In genomic region chr2:196165016-196165415, GRCh38 we compare ENCODE assay signal across 12 cellular contexts. TPM values are rescaled to one million over a fixed set of nuclear protein-coding genes. Genes with fewer than 3 reads are reported as not detected.
DNase-seq lines count a peak whose midpoint lies in the region; ATAC-seq and TF ChIP-seq lines count a peak whose summit lies in the region.
"Had no signal": no experiment of that assay in that cellular context is flagged by ENCODE, and none has a peak within 500 bp of the region (broad histone marks: within the 10 kb centered on the region; RNA-seq: fewer than 3 reads in every experiment).

No MANE protein-coding gene starts in this region.

- H3K9me3 Mint-ChIP-seq in activated naive CD8-positive, alpha-beta T cell treated with anti-CD3 and anti-CD28 coated beads, Interleukin-2, amount 50 U/mL, for 24 hours = no peaks in the 10 kb centered on the region

- H3K4me3 Mint-ChIP-seq in activated naive CD8-positive, alpha-beta T cell treated with anti-CD3 and anti-CD28 coated beads, Interleukin-2, amount 50 U/mL, for 24 hours = peak overlapping the region; percentile 90

- no peak overlapping the region for H2AFZ ChIP-seq in KMS-11 (ENCODE audit: low read depth)
- no peak overlapping the region for H2AFZ ChIP-seq in smooth muscle cell (ENCODE audit: low read depth)

- H3K36me3 Mint-ChIP-seq in activated naive CD8-positive, alpha-beta T cell treated with anti-CD3 and anti-CD28 coated beads, Interleukin-2, amount 50 U/mL, for 24 hours (ENCODE audit: low read depth) = peaks cover 78% of the 10 kb centered on the region

- TF ChIP-seq CTCF in KMS-11 (conservative IDR thresholded peaks at IDR 0.05; ENCODE audit: low read depth, low read length) (no peak), smooth muscle cell (IDR thresholded peaks at IDR 0.05; ENCODE audit: borderline replicate concordance, insufficient read depth, poor library complexity, severe bottlenecking) (no peak)

- peak overlapping the region; percentile 88 for H3K27ac Mint-ChIP-seq in activated naive CD8-positive, alpha-beta T cell treated with anti-CD3 and anti-CD28 coated beads, Interleukin-2, amount 50 U/mL, for 24 hours

- H3F3A ChIP-seq in smooth muscle cell (ENCODE audit: low read depth) = peaks cover 8% of the 10 kb centered on the region

- H3K79me2 ChIP-seq in KMS-11 (ENCODE audit: insufficient read depth, low read depth) (peaks cover 100% of the 10 kb centered on the region), smooth muscle cell (ENCODE audit: low read depth) (peaks cover 100% of the 10 kb centered on the region)

- H3K4me2 ChIP-seq in KMS-11 = peak overlapping the region; percentile 100
- peak overlapping the region; percentile 89 for H3K4me2 ChIP-seq in smooth muscle cell

- H3K27me3 Mint-ChIP-seq in activated naive CD8-positive, alpha-beta T cell treated with anti-CD3 and anti-CD28 coated beads, Interleukin-2, amount 50 U/mL, for 24 hours = no peaks in the 10 kb centered on the region

- H3K4me1 Mint-ChIP-seq in activated naive CD8-positive, alpha-beta T cell treated with anti-CD3 and anti-CD28 coated beads, Interleukin-2, amount 50 U/mL, for 24 hours = peaks cover 66% of the 10 kb centered on the region

- peak; percentile 40 to 49 for ATAC-seq in activated CD4-positive, CD25-positive, alpha-beta regulatory T cell treated with anti-CD3 and anti-CD28 coated beads, Interleukin-2, amount 50 U/mL, for 24 hours
- ATAC-seq in activated naive CD8-positive, alpha-beta T cell treated with anti-CD3 and anti-CD28 coated beads, Interleukin-2, amount 50 U/mL, for 24 hours = peak; percentile 51
- no peak for ATAC-seq in GM19467 (IDR thresholded peaks at IDR 0.05; ENCODE audit: unreplicated experiment)
- no peak for ATAC-seq in HG03571 (IDR thresholded peaks at IDR 0.05; ENCODE audit: unreplicated experiment)

- no peaks in the 10 kb centered on the region for H3K27me3 ChIP-seq in KMS-11 (ENCODE audit: insufficient read depth, low read depth)
- H3K27me3 ChIP-seq in smooth muscle cell (ENCODE audit: low read depth) = no peaks in the 10 kb centered on the region

- H4K20me1 ChIP-seq in KMS-11 (ENCODE audit: insufficient read depth) = peaks cover 37% of the 10 kb centered on the region
- H4K20me1 ChIP-seq in smooth muscle cell (ENCODE audit: low read depth) = peaks cover 80% of the 10 kb centered on the region

- H3K4me3 ChIP-seq in KMS-11 (IDR thresholded peaks at IDR 0.05; ENCODE audit: insufficient read depth, low read depth, low read length) (no peak overlapping the region), smooth muscle cell (no peak overlapping the region)
- H3K4me3 ChIP-seq: HAP-1 had no signal

- H3K4me1 ChIP-seq in KMS-11 (ENCODE audit: low read depth, poor library complexity, severe bottlenecking) = peaks cover 85% of the 10 kb centered on the region
- peaks cover 43% of the 10 kb centered on the region for H3K4me1 ChIP-seq in smooth muscle cell (ENCODE audit: low read depth)

- H3K36me3 ChIP-seq in KMS-11 (ENCODE audit: insufficient read depth) (peaks cover 13% of the 10 kb centered on the region), smooth muscle cell (ENCODE audit: low read depth) (peaks cover 7% of the 10 kb centered on the region)
- H3K36me3 ChIP-seq: HAP-1 had no signal

- DNase-seq in activated CD4-positive, CD25-positive, alpha-beta regulatory T cell treated with anti-CD3 and anti-CD28 coated beads, Interleukin-2, amount 50 U/mL, for 72 hours = no peak
- no peak for DNase-seq in activated naive CD8-positive, alpha-beta T cell treated with anti-CD3 and anti-CD28 coated beads, Interleukin-2, amount 50 U/mL, for 24 hours
- DNase-seq in smooth muscle cell (lab: John Stamatoyannopoulos, UW; ENCODE audit: unreplicated experiment) (no peak), COLO668 (lab: John Stamatoyannopoulos, UW; ENCODE audit: unreplicated experiment) (no peak)
- DNase-seq: activated CD4-positive, alpha-beta T cell treated with anti-CD3 and anti-CD28 coated beads for 4 hours; NCI-H1105 treated with DMSO at 0.1 percent for 48 hours; NCI-H510A treated with DMSO at 0.1 percent for 48 hours had no signal

- H3K9me3 ChIP-seq in smooth muscle cell (replicated peaks; ENCODE audit: low read depth) = no peaks in the 10 kb centered on the region
- H3K9me3 ChIP-seq: HAP-1 had no signal

- peak overlapping the region; percentile 84; the same call in 1 of the 2 replicates for H3K27ac ChIP-seq in KMS-11
- H3K27ac ChIP-seq in smooth muscle cell (ENCODE audit: low read depth) = peak overlapping the region; percentile 85

- 81% methylated on average over 4 of the region's 4 CpGs for WGBS in smooth muscle cell (ENCODE audit: low lambda C conversion rate)

- H3K9ac ChIP-seq in KMS-11 = no peak overlapping the region
- no peak overlapping the region for H3K9ac ChIP-seq in smooth muscle cell (ENCODE audit: low read depth)

RNA-seq across cellular contexts. Expression of gene STK17B, which starts 6.4 kb away (rescaled TPM):
- 165 and 190 TPM in 2 replicates for total RNA-seq in smooth muscle cell
- polyA plus RNA-seq in smooth muscle cell = 26.6 and 33.5 TPM in 2 replicates

Comparison
In these comparisons a context has a peak if more than half of its experiments do, and no peak if none do; other contexts are left out.
1. ATAC-seq: peak in activated CD4-positive, CD25-positive, alpha-beta regulatory T cell treated with anti-CD3 and anti-CD28 coated beads, Interleukin-2, amount 50 U/mL, for 24 hours (2 of 2) and activated naive CD8-positive, alpha-beta T cell treated with anti-CD3 and anti-CD28 coated beads, Interleukin-2, amount 50 U/mL, for 24 hours (single experiment); none in GM19467 (single experiment) and HG03571 (single experiment).